Comparison of ENCODE assay signal across 1 cellular context in genomic region chr14:24693353-24693737, GRCh38.
TF ChIP-seq lines count a peak whose summit lies in the region.

No MANE protein-coding gene starts in this region.

TF ChIP-seq in GM23338, 12 proteins besides CTCF, POLR2A, EP300 and RAD21 (continued from another document):
- TF ChIP-seq EZH2 (IDR thresholded peaks at IDR 0.05; ENCODE audit: low read depth, unreplicated experiment): no peak
- TF ChIP-seq ZNF331 (CRISPR knock-in tag; IDR thresholded peaks at IDR 0.05; ENCODE audit: low read depth): no peak
- TF ChIP-seq, protein P1, sequence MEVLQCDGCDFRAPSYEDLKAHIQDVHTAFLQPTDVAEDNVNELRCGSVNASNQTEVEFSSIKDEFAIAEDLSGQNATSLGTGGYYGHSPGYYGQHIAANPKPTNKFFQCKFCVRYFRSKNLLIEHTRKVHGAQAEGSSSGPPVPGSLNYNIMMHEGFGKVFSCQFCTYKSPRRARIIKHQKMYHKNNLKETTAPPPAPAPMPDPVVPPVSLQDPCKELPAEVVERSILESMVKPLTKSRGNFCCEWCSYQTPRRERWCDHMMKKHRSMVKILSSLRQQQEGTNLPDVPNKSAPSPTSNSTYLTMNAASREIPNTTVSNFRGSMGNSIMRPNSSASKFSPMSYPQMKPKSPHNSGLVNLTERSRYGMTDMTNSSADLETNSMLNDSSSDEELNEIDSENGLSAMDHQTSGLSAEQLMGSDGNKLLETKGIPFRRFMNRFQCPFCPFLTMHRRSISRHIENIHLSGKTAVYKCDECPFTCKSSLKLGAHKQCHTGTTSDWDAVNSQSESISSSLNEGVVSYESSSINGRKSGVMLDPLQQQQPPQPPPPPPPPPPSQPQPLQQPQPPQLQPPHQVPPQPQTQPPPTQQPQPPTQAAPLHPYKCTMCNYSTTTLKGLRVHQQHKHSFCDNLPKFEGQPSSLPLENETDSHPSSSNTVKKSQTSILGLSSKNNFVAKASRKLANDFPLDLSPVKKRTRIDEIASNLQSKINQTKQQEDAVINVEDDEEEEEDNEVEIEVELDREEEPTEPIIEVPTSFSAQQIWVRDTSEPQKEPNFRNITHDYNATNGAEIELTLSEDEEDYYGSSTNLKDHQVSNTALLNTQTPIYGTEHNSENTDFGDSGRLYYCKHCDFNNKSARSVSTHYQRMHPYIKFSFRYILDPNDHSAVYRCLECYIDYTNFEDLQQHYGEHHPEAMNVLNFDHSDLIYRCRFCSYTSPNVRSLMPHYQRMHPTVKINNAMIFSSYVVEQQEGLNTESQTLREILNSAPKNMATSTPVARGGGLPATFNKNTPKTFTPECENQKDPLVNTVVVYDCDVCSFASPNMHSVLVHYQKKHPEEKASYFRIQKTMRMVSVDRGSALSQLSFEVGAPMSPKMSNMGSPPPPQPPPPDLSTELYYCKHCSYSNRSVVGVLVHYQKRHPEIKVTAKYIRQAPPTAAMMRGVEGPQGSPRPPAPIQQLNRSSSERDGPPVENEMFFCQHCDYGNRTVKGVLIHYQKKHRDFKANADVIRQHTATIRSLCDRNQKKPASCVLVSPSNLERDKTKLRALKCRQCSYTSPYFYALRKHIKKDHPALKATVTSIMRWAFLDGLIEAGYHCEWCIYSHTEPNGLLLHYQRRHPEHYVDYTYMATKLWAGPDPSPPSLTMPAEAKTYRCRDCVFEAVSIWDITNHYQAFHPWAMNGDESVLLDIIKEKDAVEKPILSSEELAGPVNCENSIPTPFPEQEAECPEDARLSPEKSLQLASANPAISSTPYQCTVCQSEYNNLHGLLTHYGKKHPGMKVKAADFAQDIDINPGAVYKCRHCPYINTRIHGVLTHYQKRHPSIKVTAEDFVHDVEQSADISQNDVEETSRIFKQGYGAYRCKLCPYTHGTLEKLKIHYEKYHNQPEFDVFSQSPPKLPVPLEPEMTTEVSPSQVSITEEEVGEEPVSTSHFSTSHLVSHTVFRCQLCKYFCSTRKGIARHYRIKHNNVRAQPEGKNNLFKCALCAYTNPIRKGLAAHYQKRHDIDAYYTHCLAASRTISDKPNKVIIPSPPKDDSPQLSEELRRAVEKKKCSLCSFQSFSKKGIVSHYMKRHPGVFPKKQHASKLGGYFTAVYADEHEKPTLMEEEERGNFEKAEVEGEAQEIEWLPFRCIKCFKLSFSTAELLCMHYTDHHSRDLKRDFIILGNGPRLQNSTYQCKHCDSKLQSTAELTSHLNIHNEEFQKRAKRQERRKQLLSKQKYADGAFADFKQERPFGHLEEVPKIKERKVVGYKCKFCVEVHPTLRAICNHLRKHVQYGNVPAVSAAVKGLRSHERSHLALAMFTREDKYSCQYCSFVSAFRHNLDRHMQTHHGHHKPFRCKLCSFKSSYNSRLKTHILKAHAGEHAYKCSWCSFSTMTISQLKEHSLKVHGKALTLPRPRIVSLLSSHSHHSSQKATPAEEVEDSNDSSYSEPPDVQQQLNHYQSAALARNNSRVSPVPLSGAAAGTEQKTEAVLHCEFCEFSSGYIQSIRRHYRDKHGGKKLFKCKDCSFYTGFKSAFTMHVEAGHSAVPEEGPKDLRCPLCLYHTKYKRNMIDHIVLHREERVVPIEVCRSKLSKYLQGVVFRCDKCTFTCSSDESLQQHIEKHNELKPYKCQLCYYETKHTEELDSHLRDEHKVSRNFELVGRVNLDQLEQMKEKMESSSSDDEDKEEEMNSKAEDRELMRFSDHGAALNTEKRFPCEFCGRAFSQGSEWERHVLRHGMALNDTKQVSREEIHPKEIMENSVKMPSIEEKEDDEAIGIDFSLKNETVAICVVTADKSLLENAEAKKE (CRISPR knock-in tag; IDR thresholded peaks at IDR 0.05): no peak
- TF ChIP-seq JUNB (IDR thresholded peaks at IDR 0.05; ENCODE audit: unreplicated experiment): no peak
- TF ChIP-seq POLR2AphosphoS5 (IDR thresholded peaks at IDR 0.05; ENCODE audit: low read depth): no peak
- TF ChIP-seq ZNF114 (CRISPR knock-in tag; IDR thresholded peaks at IDR 0.05): no peak
- TF ChIP-seq CREB1 (CRISPR knock-in tag; IDR thresholded peaks at IDR 0.05; ENCODE audit: low read depth): no peak
- TF ChIP-seq STAT1 (IDR thresholded peaks at IDR 0.05; ENCODE audit: unreplicated experiment): no peak
TF ChIP-seq in GM23338: peak in this region for 0.
